Comparison of ENCODE assay signal across 8 cellular contexts in the genomic region with DNA sequence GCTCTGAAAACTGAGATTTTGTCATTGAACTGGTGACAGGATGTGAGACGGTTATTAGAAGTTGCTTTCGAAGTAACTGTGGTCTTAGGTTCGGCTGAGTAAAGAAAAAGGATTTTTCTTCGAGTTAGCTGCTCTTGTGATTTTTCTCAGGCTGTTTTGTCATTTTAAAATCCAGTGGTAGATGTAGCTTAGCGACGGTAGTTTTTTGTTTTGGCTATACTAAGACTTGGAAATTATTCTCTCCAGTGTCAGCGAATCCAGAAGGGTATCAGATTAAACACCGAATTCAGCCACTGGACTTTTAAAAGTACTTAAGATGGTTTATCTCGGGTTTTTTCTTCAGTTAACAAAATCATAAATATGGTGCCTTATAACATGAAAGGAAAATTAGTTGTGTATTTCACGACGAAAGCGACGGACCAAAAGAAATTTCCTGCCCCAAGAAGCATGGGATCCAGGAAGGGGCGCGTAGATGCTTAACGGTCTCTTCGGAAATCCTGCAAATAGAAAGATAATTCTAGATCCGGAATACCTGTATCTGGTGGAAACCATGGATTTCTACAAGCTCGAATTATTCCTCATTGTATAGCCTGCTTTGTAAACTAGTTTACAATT. TPM values are rescaled to one million over a fixed set of nuclear protein-coding genes. Genes with fewer than 3 reads are reported as not detected.
A peak's percentile ranks its signal among the peaks of the same experiment; 100 is the strongest.
DNase-seq lines count a peak whose midpoint lies in the region; ATAC-seq and TF ChIP-seq lines count a peak whose summit lies in the region.

No MANE protein-coding gene starts in this region.

- H3K27ac Mint-ChIP-seq in activated T-helper 1 cell treated with anti-CD3 and anti-CD28 coated beads, Interleukin-12 subunit alpha, Interleukin-12 subunit beta, Interleukin-2, Interleukin-4 antibody, amounts not matched to agents 30 ng/mL and 10 ng/mL and 1 ng/mL, durations not matched to agents 14 hours and 24 hours and 36 hours, result peak overlapping the region; percentile 96
- H3K27ac Mint-ChIP-seq in stimulated activated effector memory CD8-positive, alpha-beta T cell treated with anti-CD3 and anti-CD28 coated beads, Interleukin-12 subunit alpha, Interleukin-12 subunit beta, amount 100 ng/mL, for 72 hours, result peak overlapping the region; percentile 87

- no peak for ATAC-seq in stimulated activated effector memory CD8-positive, alpha-beta T cell treated with anti-CD3 and anti-CD28 coated beads, Interleukin-12 subunit alpha, Interleukin-12 subunit beta, amount 100 ng/mL, for 72 hours
- no peak for ATAC-seq in GM21515 (IDR thresholded peaks at IDR 0.05; ENCODE audit: unreplicated experiment)

- intact Hi-C loops in activated T-helper 1 cell treated with anti-CD3 and anti-CD28 coated beads, Interleukin-12 subunit alpha, Interleukin-12 subunit beta, Interleukin-2, Interleukin-4 antibody, amounts not matched to agents 30 ng/mL and 10 ng/mL and 1 ng/mL, durations not matched to agents 14 hours and 24 hours and 36 hours (cut with micrococcal nuclease), result loop anchor here (1.0 to 10.0 kb wide), 3 partner anchors 109 to 618 kb away; a partner anchor contains a TSS

- H3K27me3 Mint-ChIP-seq in activated T-helper 1 cell treated with anti-CD3 and anti-CD28 coated beads, Interleukin-12 subunit alpha, Interleukin-12 subunit beta, Interleukin-2, Interleukin-4 antibody, amounts not matched to agents 30 ng/mL and 10 ng/mL and 1 ng/mL, durations not matched to agents 14 hours and 24 hours and 36 hours (ENCODE audit: insufficient read depth), result no peaks in the 10 kb centered on the region

- peak overlapping the region; percentile 91 for H3K4me3 Mint-ChIP-seq in activated T-helper 1 cell treated with anti-CD3 and anti-CD28 coated beads, Interleukin-12 subunit alpha, Interleukin-12 subunit beta, Interleukin-2, Interleukin-4 antibody, amounts not matched to agents 30 ng/mL and 10 ng/mL and 1 ng/mL, durations not matched to agents 14 hours and 24 hours and 36 hours
- peak overlapping the region; percentile 88 for H3K4me3 Mint-ChIP-seq in stimulated activated effector memory CD8-positive, alpha-beta T cell treated with anti-CD3 and anti-CD28 coated beads, Interleukin-12 subunit alpha, Interleukin-12 subunit beta, amount 100 ng/mL, for 72 hours

- peaks cover 23% of the 10 kb centered on the region for H3K36me3 Mint-ChIP-seq in activated T-helper 1 cell treated with anti-CD3 and anti-CD28 coated beads, Interleukin-12 subunit alpha, Interleukin-12 subunit beta, Interleukin-2, Interleukin-4 antibody, amounts not matched to agents 30 ng/mL and 10 ng/mL and 1 ng/mL, durations not matched to agents 14 hours and 24 hours and 36 hours (ENCODE audit: low read depth)
- peaks cover 68% of the 10 kb centered on the region for H3K36me3 Mint-ChIP-seq in stimulated activated effector memory CD8-positive, alpha-beta T cell treated with anti-CD3 and anti-CD28 coated beads, Interleukin-12 subunit alpha, Interleukin-12 subunit beta, amount 100 ng/mL, for 72 hours

- peak overlapping the region; percentile 55 for H3K4me3 ChIP-seq in HFF-Myc (replicated peaks; ENCODE audit: low read depth, low read length)
- H3K4me3 ChIP-seq in iPS-11a (ENCODE audit: low read depth, low read length), result peak overlapping the region; percentile 71

- TF ChIP-seq CTCF in HFF-Myc (IDR thresholded peaks at IDR 0.05; ENCODE audit: low read depth, low read length, missing control alignments), result no peak

- DNase-seq in HFF-Myc (ENCODE audit: extremely low read depth, low read depth) (no peak), NCI-H82 treated with DMSO at 0.1 percent for 48 hours (lab: John Stamatoyannopoulos, UW; ENCODE audit: unreplicated experiment) (no peak), NCI-H1436 treated with DMSO at 0.1 percent for 48 hours (lab: John Stamatoyannopoulos, UW) (no peak)
- DNase-seq in activated T-helper 1 cell treated with anti-CD3 and anti-CD28 coated beads, Interleukin-12 subunit alpha, Interleukin-12 subunit beta, Interleukin-2, Interleukin-4 antibody, amounts not matched to agents 30 ng/mL and 10 ng/mL and 1 ng/mL, durations not matched to agents 14 hours and 24 hours and 36 hours (ENCODE audit: low spot score), result no peak
- DNase-seq in stimulated activated effector memory CD8-positive, alpha-beta T cell treated with anti-CD3 and anti-CD28 coated beads, Interleukin-12 subunit alpha, Interleukin-12 subunit beta, amount 100 ng/mL, for 72 hours (ENCODE audit: low spot score in 2 of 2), result no peak
- no peak for DNase-seq in stimulated activated CD4-positive, alpha-beta T cell treated with anti-CD3 and anti-CD28 coated beads, Interleukin-15, amount 100 ng/mL, for 24 hours

- H3K4me1 Mint-ChIP-seq in activated T-helper 1 cell treated with anti-CD3 and anti-CD28 coated beads, Interleukin-12 subunit alpha, Interleukin-12 subunit beta, Interleukin-2, Interleukin-4 antibody, amounts not matched to agents 30 ng/mL and 10 ng/mL and 1 ng/mL, durations not matched to agents 14 hours and 24 hours and 36 hours (ENCODE audit: low read depth), result peaks cover 35% of the 10 kb centered on the region
- H3K4me1 Mint-ChIP-seq in stimulated activated effector memory CD8-positive, alpha-beta T cell treated with anti-CD3 and anti-CD28 coated beads, Interleukin-12 subunit alpha, Interleukin-12 subunit beta, amount 100 ng/mL, for 72 hours, result peaks cover 22% of the 10 kb centered on the region

- no peaks in the 10 kb centered on the region for H3K9me3 Mint-ChIP-seq in activated T-helper 1 cell treated with anti-CD3 and anti-CD28 coated beads, Interleukin-12 subunit alpha, Interleukin-12 subunit beta, Interleukin-2, Interleukin-4 antibody, amounts not matched to agents 30 ng/mL and 10 ng/mL and 1 ng/mL, durations not matched to agents 14 hours and 24 hours and 36 hours
- no peaks in the 10 kb centered on the region for H3K9me3 Mint-ChIP-seq in stimulated activated effector memory CD8-positive, alpha-beta T cell treated with anti-CD3 and anti-CD28 coated beads, Interleukin-12 subunit alpha, Interleukin-12 subunit beta, amount 100 ng/mL, for 72 hours

RNA-seq across cellular contexts. Expression of a gene that starts 1.2 kb away (rescaled TPM):
- total RNA-seq in activated T-helper 1 cell treated with anti-CD3 and anti-CD28 coated beads, Interleukin-12 subunit alpha, Interleukin-12 subunit beta, Interleukin-2, Interleukin-4 antibody, amounts not matched to agents 30 ng/mL and 10 ng/mL and 1 ng/mL, durations not matched to agents 14 hours and 24 hours and 36 hours, result 6.6 and 7.1 TPM in 2 replicates

RNA-seq across cellular contexts. Expression of a gene that starts 27.2 kb away (rescaled TPM):
- total RNA-seq in activated T-helper 1 cell treated with anti-CD3 and anti-CD28 coated beads, Interleukin-12 subunit alpha, Interleukin-12 subunit beta, Interleukin-2, Interleukin-4 antibody, amounts not matched to agents 30 ng/mL and 10 ng/mL and 1 ng/mL, durations not matched to agents 14 hours and 24 hours and 36 hours, result 4.8 and 5.1 TPM in 2 replicates

RNA-seq across cellular contexts. Expression of a gene that starts 56.5 kb away (rescaled TPM):
- total RNA-seq in activated T-helper 1 cell treated with anti-CD3 and anti-CD28 coated beads, Interleukin-12 subunit alpha, Interleukin-12 subunit beta, Interleukin-2, Interleukin-4 antibody, amounts not matched to agents 30 ng/mL and 10 ng/mL and 1 ng/mL, durations not matched to agents 14 hours and 24 hours and 36 hours, result not detected in 2 replicates
